15 cellular contexts compared by ENCODE assay signal in genomic region chr3:195056506-195056905, GRCh38.
DNase-seq lines count a peak whose midpoint lies in the region; ATAC-seq and TF ChIP-seq lines count a peak whose summit lies in the region.
"Had no signal": no experiment of that assay in that cellular context is flagged by ENCODE, and none has a peak within 500 bp of the region (broad histone marks: within the 10 kb centered on the region; RNA-seq: fewer than 3 reads in every experiment).

No MANE protein-coding gene starts in this region.

- H3K36me3 ChIP-seq in HEK293 (ENCODE audit: control insufficient read depth in 2 of 2, insufficient read depth in 1 of 2, low read length in 2 of 2) (no peaks in the 10 kb centered on the region), lower lobe of right lung (no peaks in the 10 kb centered on the region)

- TF ChIP-seq CTCF in HEK293 (tag by site-specific recombination; IDR thresholded peaks at IDR 0.05): no peak
- TF ChIP-seq CTCF in chondrocyte (IDR thresholded peaks at IDR 0.05): no peak
- no peak for TF ChIP-seq CTCF in lower lobe of right lung (IDR thresholded peaks at IDR 0.05)

- H3K4me3 Mint-ChIP-seq in chondrocyte (ENCODE audit: unreplicated experiment): no peak overlapping the region
- H3K4me3 Mint-ChIP-seq: CD14-positive monocyte; CD8-positive, alpha-beta T cell had no signal

- CTCF ChIA-PET in HEK293 (lab: Yijun Ruan, JAX): interaction anchor here (0.7 to 0.9 kb wide), 2 partner anchors 13 to 296 kb away, joined by 3 to 6 read pairs; no protein-coding TSS in a partner anchor

- peaks cover 26% of the 10 kb centered on the region for H3K27me3 Mint-ChIP-seq in chondrocyte (ENCODE audit: low read depth)

- H3K4me3 ChIP-seq in HEK293 (ENCODE audit: low read depth, low read length) (no peak overlapping the region), lower lobe of right lung (no peak overlapping the region)

- H3K9me3 Mint-ChIP-seq in chondrocyte (ENCODE audit: low read depth): peaks cover 5% of the 10 kb centered on the region
- H3K9me3 Mint-ChIP-seq: CD8-positive, alpha-beta T cell had no signal

- H3K4me1 Mint-ChIP-seq in chondrocyte (ENCODE audit: low read depth): no peaks in the 10 kb centered on the region

- H3K9me3 ChIP-seq in HEK293 (ENCODE audit: control insufficient read depth, insufficient read depth, low read depth, low read length) (no peaks in the 10 kb centered on the region), lower lobe of right lung (no peaks in the 10 kb centered on the region)

- no peaks in the 10 kb centered on the region for H3K27me3 ChIP-seq in lower lobe of right lung (ENCODE audit: low read depth)

- intact Hi-C loops in lower lobe of right lung (cut with DNase I): no loop called here

- no peak overlapping the region for H3K27ac Mint-ChIP-seq in chondrocyte (ENCODE audit: unreplicated experiment)
- H3K27ac Mint-ChIP-seq: CD14-positive monocyte; CD8-positive, alpha-beta T cell had no signal

- no peak overlapping the region for H3K27ac ChIP-seq in HEK293 (ENCODE audit: extremely low read depth, low read depth, low read length)
- no peak overlapping the region for H3K27ac ChIP-seq in lower lobe of right lung
- H3K27ac ChIP-seq: 22Rv1 had no signal

- POLR2A ChIA-PET in HEK293 (lab: Yijun Ruan, JAX): no interaction called here

- H3K36me3 Mint-ChIP-seq in chondrocyte (ENCODE audit: low read depth): peaks cover 12% of the 10 kb centered on the region
- H3K36me3 Mint-ChIP-seq: CD14-positive monocyte; CD8-positive, alpha-beta T cell had no signal

- DNase-seq in NCI-H1436 (lab: John Stamatoyannopoulos, UW): peak; percentile 34
- no peak for DNase-seq in NCI-H1436 treated with DMSO at 0.1 percent for 48 hours (lab: John Stamatoyannopoulos, UW)
- DNase-seq in chondrocyte (ENCODE audit: low spot score): peak; percentile 52
- DNase-seq in lower lobe of right lung: peak; percentile 13
- no peak for DNase-seq in GOT3 (lab: John Stamatoyannopoulos, UW)
- DNase-seq in activated CD8-positive, alpha-beta memory T cell treated with anti-CD3 and anti-CD28 coated beads, Interleukin-2, amount 50 U/mL, for 4 hours: no peak
- DNase-seq: CD8-positive, alpha-beta T cell; COR-L47; DMS153; EL; H7 had no signal

- ATAC-seq in lower lobe of right lung (no peak), GM18502 (IDR thresholded peaks at IDR 0.05; ENCODE audit: poor library complexity, unreplicated experiment) (no peak)
- ATAC-seq: CD8-positive, alpha-beta T cell had no signal

- H3K4me1 ChIP-seq in HEK293 (ENCODE audit: control insufficient read depth, insufficient read depth, low read length): no peaks in the 10 kb centered on the region
- no peaks in the 10 kb centered on the region for H3K4me1 ChIP-seq in lower lobe of right lung

TF ChIP-seq in HEK293, 187 proteins besides CTCF, POLR2A, EP300 and RAD21:
- TF ChIP-seq ZIC2 (tag by site-specific recombination; IDR thresholded peaks at IDR 0.05) (peak; percentile 51), ZNF660 (tag by site-specific recombination; IDR thresholded peaks at IDR 0.05) (no peak)

Comparison
In these comparisons a context has a peak if more than half of its experiments do, and no peak if none do; other contexts are left out.
1. DNase-seq: peak in NCI-H1436 (single experiment), chondrocyte (single experiment) and lower lobe of right lung (single experiment); none in NCI-H1436 treated with DMSO at 0.1 percent for 48 hours (single experiment), GOT3 (single experiment) and activated CD8-positive, alpha-beta memory T cell treated with anti-CD3 and anti-CD28 coated beads, Interleukin-2, amount 50 U/mL, for 4 hours (single experiment).